26 cellular contexts compared by ENCODE assay signal in the genomic region with DNA sequence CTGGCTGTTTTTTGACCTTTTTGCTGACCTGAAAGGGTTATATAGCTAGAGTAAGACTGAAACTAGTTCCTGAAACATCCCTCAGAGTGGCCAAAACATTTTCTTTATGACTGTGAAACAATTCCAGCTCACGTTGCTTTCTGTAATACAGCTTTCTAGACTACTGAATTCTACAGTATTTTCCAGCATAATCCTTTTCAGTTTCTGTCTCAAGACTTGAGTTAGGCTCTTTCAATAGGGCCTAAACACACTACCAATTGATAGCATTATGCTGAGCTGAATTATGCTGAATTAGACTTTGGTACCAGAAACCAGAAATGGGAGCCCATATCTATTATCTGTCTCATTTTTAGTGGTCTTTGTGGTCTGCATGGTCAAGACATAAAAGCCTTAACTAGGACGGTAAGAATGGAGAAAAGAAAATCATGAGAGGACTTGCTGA.
A peak's percentile ranks its signal among the peaks of the same experiment; 100 is the strongest.
DNase-seq lines count a peak whose midpoint lies in the region; ATAC-seq and TF ChIP-seq lines count a peak whose summit lies in the region.
"Had no signal": no experiment of that assay in that cellular context is flagged by ENCODE, and none has a peak within 500 bp of the region (broad histone marks: within the 10 kb centered on the region; RNA-seq: fewer than 3 reads in every experiment).

No MANE protein-coding gene starts in this region.

- ATAC-seq in GM19351 (IDR thresholded peaks at IDR 0.05; ENCODE audit: unreplicated experiment) (peak; percentile 77), HG02870 (IDR thresholded peaks at IDR 0.05; ENCODE audit: unreplicated experiment) (peak; percentile 92), HG03432 (IDR thresholded peaks at IDR 0.05; ENCODE audit: unreplicated experiment) (peak; percentile 69), GM19035 (IDR thresholded peaks at IDR 0.05; ENCODE audit: unreplicated experiment) (no peak)
- ATAC-seq: activated CD8-positive, alpha-beta T cell treated with anti-CD3 and anti-CD28 coated beads for 36 hours; left ventricle myocardium superior; naive thymus-derived CD8-positive, alpha-beta T cell; T-cell had no signal

- no peak overlapping the region for H3K4me3 ChIP-seq in GM12864 (ENCODE audit: low read depth, low read length)
- H3K4me3 ChIP-seq: SJSA1, upper lobe of left lung had no signal

- no peak for TF ChIP-seq CTCF in GM12864 (IDR thresholded peaks at IDR 0.05; ENCODE audit: low read depth, low read length, missing control alignments)

- peak; percentile 10 for DNase-seq in GM12864 (ENCODE audit: low read depth)
- no peak for DNase-seq in activated CD4-positive, CD25-positive, alpha-beta regulatory T cell treated with anti-CD3 and anti-CD28 coated beads, Interleukin-2, amount 50 U/mL, for 72 hours
- no peak for DNase-seq in RKO (ENCODE audit: low spot score)
- DNase-seq in germinal center (ENCODE audit: low spot score) = no peak
- DNase-seq: 8988T; activated CD8-positive, alpha-beta T cell treated with anti-CD3 and anti-CD28 coated beads for 36 hours; activated gamma-delta T cell; activated T-cell treated with anti-CD3 and anti-CD28 coated beads for 4 hours; CD4-positive, alpha-beta T cell; central memory CD4-positive, alpha-beta T cell; left ventricle myocardium superior; naive thymus-derived CD8-positive, alpha-beta T cell; NCI-H1092 treated with DMSO at 0.1 percent for 48 hours; NCI-H1930; NCI-H526 treated with DMSO at 0.1 percent for 48 hours; occipital lobe; small intestine; stimulated activated CD4-positive, alpha-beta T cell treated with anti-CD3 and anti-CD28 coated beads, Interleukin-2, amount 100 ng/mL, for 24 hours; substantia nigra; T-cell; upper lobe of left lung had no signal
